Comparison of ENCODE assay signal across 24 cellular contexts in genomic region chr5:107952450-107952849, GRCh38.
"Had no signal": no experiment of that assay in that cellular context is flagged by ENCODE, and none has a peak within 500 bp of the region (broad histone marks: within the 10 kb centered on the region; RNA-seq: fewer than 3 reads in every experiment).

No MANE protein-coding gene starts in this region.

- H2AFZ ChIP-seq: neural progenitor cell had no signal

- H3K27ac ChIP-seq: dorsolateral prefrontal cortex, heart left ventricle, neural progenitor cell, ovary, right atrium auricular region, sigmoid colon, skin epidermis, testis, tibial nerve, upper lobe of right lung had no signal

- H3K4me1 ChIP-seq: right atrium auricular region, testis, tibial nerve, upper lobe of right lung had no signal

- H3K27me3 ChIP-seq: dorsolateral prefrontal cortex, heart left ventricle, neural progenitor cell, ovary, right atrium auricular region, sigmoid colon, testis, tibial nerve, upper lobe of right lung had no signal

- H3K9ac ChIP-seq: neural progenitor cell had no signal

- H3K9me3 ChIP-seq: heart left ventricle, ovary, right atrium auricular region, sigmoid colon, testis, tibial nerve, upper lobe of right lung had no signal

- H3K4me2 ChIP-seq: neural progenitor cell had no signal

- H3K36me3 ChIP-seq: heart left ventricle, neural progenitor cell, ovary, right atrium auricular region, sigmoid colon, tibial nerve, upper lobe of right lung had no signal

- ATAC-seq: esophagus mucosa; heart left ventricle; left colon; left ventricle myocardium superior; natural killer cell treated with Interleukin-12 subunit alpha and Interleukin-12 subunit beta and Interleukin-15 and Interleukin-18, amount 100 ng/mL, for 72 hours; stimulated activated naive B cell treated with anti-CD40 and anti-IgM and Interleukin-4, amounts not matched to agents 10 μg/mL and 1 μg/mL and 100 μg/mL, for 72 hours; stimulated activated naive CD8-positive, alpha-beta T cell treated with anti-CD3 and anti-CD28 coated beads, Interleukin-15, amount 100 ng/mL, for 72 hours; upper lobe of right lung had no signal

- H3K4me3 ChIP-seq: dorsolateral prefrontal cortex, heart left ventricle, lung, neural progenitor cell, ovary, right atrium auricular region, sigmoid colon, skin epidermis, testis, tibial nerve, upper lobe of right lung had no signal

- DNase-seq: dorsolateral prefrontal cortex; effector CD8-positive, alpha-beta T cell; heart left ventricle; hippocampal formation; left colon; left ventricle myocardium superior; mesenchymal stem cell; midbrain; nucleus accumbens; ovary; sigmoid colon; stimulated activated CD4-positive, alpha-beta T cell treated with anti-CD3 and anti-CD28 coated beads, Interleukin-2, amount 100 ng/mL, for 24 hours; stimulated activated CD4-positive, alpha-beta T cell treated with anti-CD3 and anti-CD28 coated beads, Interleukin-4, amount 100 ng/mL, for 4 hours; stimulated activated naive B cell treated with anti-CD40 and anti-IgM and Interleukin-4, amounts not matched to agents 10 μg/mL and 1 μg/mL and 100 μg/mL, for 72 hours; stimulated activated naive CD8-positive, alpha-beta T cell treated with anti-CD3 and anti-CD28 coated beads, Interleukin-15, amount 100 ng/mL, for 72 hours; testis; upper lobe of right lung had no signal
